ENCODE assay signal across 17 cellular contexts in genomic region chr5:112968411-112969106, GRCh38. TPM values are rescaled to one million over a fixed set of nuclear protein-coding genes. Genes with fewer than 3 reads are reported as not detected.
DNase-seq lines count a peak whose midpoint lies in the region; ATAC-seq, FAIRE-seq and TF ChIP-seq lines count a peak whose summit lies in the region.
"Had no signal": no experiment of that assay in that cellular context is flagged by ENCODE, and none has a peak within 500 bp of the region (broad histone marks: within the 10 kb centered on the region; RNA-seq: fewer than 3 reads in every experiment).

No MANE protein-coding gene starts in this region.

- no peak for FAIRE-seq in H54 (lab: Jason Lieb, UNC)

- DNase-seq in AG10803 (ENCODE audit: low read depth) (peak; percentile 12), GM23338 (ENCODE audit: low spot score) (no peak), T-helper 17 cell (no peak), kidney tubule cell (ENCODE audit: low spot score) (peak; percentile 21), H54 (ENCODE audit: insufficient read length, low spot score) (no peak), GF-D8 (lab: John Stamatoyannopoulos, UW) (no peak), NCI-H1436 (lab: John Stamatoyannopoulos, UW) (no peak)
- no peak for DNase-seq in stimulated activated CD4-positive, alpha-beta T cell treated with anti-CD3 and anti-CD28 coated beads, Interleukin-4, amount 100 ng/mL, for 4 hours
- DNase-seq: activated CD4-positive, CD25-positive, alpha-beta regulatory T cell treated with anti-CD3 and anti-CD28 coated beads, Interleukin-2, amount 50 U/mL, for 72 hours; activated naive CD4-positive, alpha-beta T cell treated with anti-CD3 and anti-CD28 coated beads for 36 hours; cortex of kidney; erythroblast; immature natural killer cell; NCI-H2107 had no signal

- H3K4me1 Mint-ChIP-seq in GM23338 (peaks cover 19% of the 10 kb centered on the region), T-helper 17 cell (peaks cover 10% of the 10 kb centered on the region)
- H3K4me1 Mint-ChIP-seq: immature natural killer cell had no signal

- H3K27ac ChIP-seq in GM23338 (ENCODE audit: low read depth) = peak overlapping the region; percentile 84; the same call in 1 of the 2 replicates
- H3K27ac ChIP-seq: right atrium auricular region had no signal

- H3K27me3 ChIP-seq in GM23338 (ENCODE audit: insufficient read depth) = no peaks in the 10 kb centered on the region
- H3K27me3 ChIP-seq: right atrium auricular region had no signal

- H3K36me3 Mint-ChIP-seq in GM23338 (ENCODE audit: low read depth) (no peaks in the 10 kb centered on the region), T-helper 17 cell (ENCODE audit: low read depth) (no peaks in the 10 kb centered on the region)
- H3K36me3 Mint-ChIP-seq: immature natural killer cell, mesothelial cell of epicardium had no signal

- H4K20me1 ChIP-seq in GM23338 (replicated peaks; ENCODE audit: insufficient read depth) = no peaks in the 10 kb centered on the region

- no peak for TF ChIP-seq POLR2A in H54 (IDR thresholded peaks at IDR 0.05; ENCODE audit: low read depth, low read length)

- peak overlapping the region; percentile 96 for H2AFZ ChIP-seq in GM23338

- no peak overlapping the region for H3K4me3 ChIP-seq in AG10803 (ENCODE audit: low read length)
- H3K4me3 ChIP-seq in GM23338 = no peak overlapping the region
- H3K4me3 ChIP-seq: right atrium auricular region had no signal

- no peaks in the 10 kb centered on the region for H3K36me3 ChIP-seq in GM23338 (ENCODE audit: insufficient read depth)
- H3K36me3 ChIP-seq: right atrium auricular region had no signal

- H3K27me3 Mint-ChIP-seq in GM23338 (ENCODE audit: insufficient read depth, low read depth, poor library complexity) (no peaks in the 10 kb centered on the region), T-helper 17 cell (no peaks in the 10 kb centered on the region)

- H3K4me3 Mint-ChIP-seq in GM23338 (no peak overlapping the region), T-helper 17 cell (no peak overlapping the region)
- H3K4me3 Mint-ChIP-seq: activated naive CD4-positive, alpha-beta T cell treated with anti-CD3 and anti-CD28 coated beads for 36 hours; immature natural killer cell; mesothelial cell of epicardium; T-helper 1 cell treated with Interleukin-12 subunit alpha and Interleukin-12 subunit beta and Interleukin-4 antibody, amounts not matched to agents 30 μg/mL and 1 μg/mL, for 36 hours had no signal

- H3K27ac Mint-ChIP-seq in GM23338 = peak overlapping the region; percentile 54; the same call in 1 of the 2 replicates
- H3K27ac Mint-ChIP-seq in T-helper 17 cell = peak overlapping the region; percentile 67
- H3K27ac Mint-ChIP-seq: activated naive CD4-positive, alpha-beta T cell treated with anti-CD3 and anti-CD28 coated beads for 36 hours; immature natural killer cell; mesothelial cell of epicardium had no signal

- H3K79me2 ChIP-seq in GM23338 (replicated peaks; ENCODE audit: insufficient read depth) = no peaks in the 10 kb centered on the region

- peaks cover 12% of the 10 kb centered on the region for H3K4me1 ChIP-seq in GM23338 (ENCODE audit: insufficient read depth)
- H3K4me1 ChIP-seq: right atrium auricular region had no signal

- no peaks in the 10 kb centered on the region for H3F3A ChIP-seq in GM23338 (replicated peaks; ENCODE audit: low read depth)

- H3K9me2 ChIP-seq in GM23338 (ENCODE audit: insufficient read depth) = 0 out of 2 replicates have a peak, but pooled peaks cover 3% of the 10 kb centered on the region

- H3K9me3 Mint-ChIP-seq in GM23338 = no peaks in the 10 kb centered on the region
- H3K9me3 Mint-ChIP-seq: activated naive CD4-positive, alpha-beta T cell treated with anti-CD3 and anti-CD28 coated beads for 36 hours; mesothelial cell of epicardium; T-helper 1 cell treated with Interleukin-12 subunit alpha and Interleukin-12 subunit beta and Interleukin-4 antibody, amounts not matched to agents 30 μg/mL and 1 μg/mL, for 36 hours had no signal

- no peak for ATAC-seq in GM23338
- ATAC-seq in T-helper 17 cell = no peak

- H3K4me2 ChIP-seq in GM23338 = peak overlapping the region; percentile 69

- TF ChIP-seq CTCF in AG10803 (conservative IDR thresholded peaks at IDR 0.05; ENCODE audit: low read length) (no peak), GM23338 (conservative IDR thresholded peaks at IDR 0.05; ENCODE audit: low read depth in 2 of 2) (no peak)

- H3K9me3 ChIP-seq in T-helper 17 cell (ENCODE audit: control insufficient read depth, low read length, poor library complexity, severe bottlenecking) = no peaks in the 10 kb centered on the region
- H3K9me3 ChIP-seq: right atrium auricular region had no signal

TF ChIP-seq in GM23338, 12 proteins besides CTCF, POLR2A, EP300 and RAD21:
- no peak for TF ChIP-seq STAT1 (IDR thresholded peaks at IDR 0.05; ENCODE audit: unreplicated experiment)

RNA-seq across cellular contexts. Expression of gene DCP2, which starts 8.0 kb away (rescaled TPM):
- 146 and 165 TPM in 2 replicates for total RNA-seq in GM23338 (2014; rRNA removed; shearing (Covaris generic))
- polyA plus RNA-seq in GM23338 (2016; fragmentation: Nextera tagmentation; extraction: Ambion mirVana) = 96.6 and 101 TPM in 2 replicates
- total RNA-seq in T-helper 17 cell = 10 to 100 TPM; 80.0 to 83.6 TPM

RNA-seq across cellular contexts. Expression of gene REEP5, which starts 46.5 kb away (rescaled TPM):
- total RNA-seq in GM23338 (2014; rRNA removed; shearing (Covaris generic)) = 30.3 and 32.5 TPM in 2 replicates
- 109 and 111 TPM in 2 replicates for polyA plus RNA-seq in GM23338 (2016; fragmentation: Nextera tagmentation; extraction: Ambion mirVana)
- 10 to 100 TPM; 38.1 to 46.5 TPM for total RNA-seq in T-helper 17 cell

Comparison
In these comparisons a context has a peak if more than half of its experiments do, and no peak if none do; other contexts are left out.
1. DNase-seq: peak in AG10803 (single experiment) and kidney tubule cell (single experiment); none in GM23338 (single experiment), T-helper 17 cell (0 of 3), H54 (single experiment), GF-D8 (single experiment), NCI-H1436 (single experiment) and stimulated activated CD4-positive, alpha-beta T cell treated with anti-CD3 and anti-CD28 coated beads, Interleukin-4, amount 100 ng/mL, for 4 hours (0 of 2).